ENCODE assay signal across 23 cellular contexts in the genomic region with DNA sequence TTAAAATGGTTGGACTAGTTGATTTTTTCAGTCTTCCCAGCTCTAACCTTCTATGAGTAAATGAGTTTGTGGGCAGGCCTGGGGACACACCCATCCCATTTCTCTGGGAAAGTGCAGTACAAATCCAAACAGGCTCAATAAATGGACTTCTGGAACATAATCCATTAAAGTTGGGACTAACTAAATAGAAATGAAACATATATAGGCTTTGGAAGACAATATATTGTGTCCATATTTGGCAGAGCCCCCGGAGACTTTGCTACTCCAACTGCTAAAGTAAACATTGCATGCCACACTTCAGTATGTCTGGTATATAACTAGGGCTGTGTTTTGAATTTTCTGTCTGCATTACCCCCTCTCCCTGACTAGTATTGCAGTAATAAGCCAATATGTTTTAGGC.
"Had no signal": no experiment of that assay in that cellular context is flagged by ENCODE, and none has a peak within 500 bp of the region (broad histone marks: within the 10 kb centered on the region; RNA-seq: fewer than 3 reads in every experiment).

No MANE protein-coding gene starts in this region.

- H3K27ac Mint-ChIP-seq: activated naive CD8-positive, alpha-beta T cell; activated T-helper 1 cell treated with anti-CD3 and anti-CD28 coated beads, Interleukin-12 subunit alpha, Interleukin-12 subunit beta, Interleukin-2, Interleukin-4 antibody, amounts not matched to agents 30 ng/mL and 10 ng/mL and 1 ng/mL, durations not matched to agents 14 hours and 24 hours and 36 hours; effector memory CD8-positive, alpha-beta T cell; mesothelial cell of epicardium; stimulated activated memory B cell treated with anti-CD40 and anti-IgM and Interleukin-4, amounts not matched to agents 10 μg/mL and 1 μg/mL and 100 μg/mL, for 72 hours; T-helper 1 cell treated with Interleukin-12 subunit alpha and Interleukin-12 subunit beta and Interleukin-4 antibody, amounts not matched to agents 30 μg/mL and 1 μg/mL, for 36 hours had no signal

- H3K36me3 Mint-ChIP-seq: activated naive CD8-positive, alpha-beta T cell; mesothelial cell of epicardium; stimulated activated memory B cell treated with anti-CD40 and anti-IgM and Interleukin-4, amounts not matched to agents 10 μg/mL and 1 μg/mL and 100 μg/mL, for 72 hours had no signal

- H3K9me3 ChIP-seq: lower lobe of right lung, prostate gland, thoracic aorta, upper lobe of right lung had no signal

- H3K27me3 ChIP-seq: cardiac muscle cell, upper lobe of right lung had no signal

- H3K4me1 Mint-ChIP-seq: neural crest cell; stimulated activated memory B cell treated with anti-CD40 and anti-IgM and Interleukin-4, amounts not matched to agents 10 μg/mL and 1 μg/mL and 100 μg/mL, for 72 hours had no signal

- H3K4me3 Mint-ChIP-seq: activated naive CD8-positive, alpha-beta T cell; activated T-helper 1 cell treated with anti-CD3 and anti-CD28 coated beads, Interleukin-12 subunit alpha, Interleukin-12 subunit beta, Interleukin-2, Interleukin-4 antibody, amounts not matched to agents 30 ng/mL and 10 ng/mL and 1 ng/mL, durations not matched to agents 14 hours and 24 hours and 36 hours; effector memory CD8-positive, alpha-beta T cell; mesothelial cell of epicardium; neural crest cell; stimulated activated memory B cell treated with anti-CD40 and anti-IgM and Interleukin-4, amounts not matched to agents 10 μg/mL and 1 μg/mL and 100 μg/mL, for 72 hours; T-helper 1 cell treated with Interleukin-12 subunit alpha and Interleukin-12 subunit beta and Interleukin-4 antibody, amounts not matched to agents 30 μg/mL and 1 μg/mL, for 36 hours had no signal

- H3K4me1 ChIP-seq: lower lobe of right lung, prostate gland, upper lobe of right lung had no signal

- H3K9me3 Mint-ChIP-seq: activated T-helper 1 cell treated with anti-CD3 and anti-CD28 coated beads, Interleukin-12 subunit alpha, Interleukin-12 subunit beta, Interleukin-2, Interleukin-4 antibody, amounts not matched to agents 30 ng/mL and 10 ng/mL and 1 ng/mL, durations not matched to agents 14 hours and 24 hours and 36 hours; effector memory CD8-positive, alpha-beta T cell; neural crest cell; stimulated activated memory B cell treated with anti-CD40 and anti-IgM and Interleukin-4, amounts not matched to agents 10 μg/mL and 1 μg/mL and 100 μg/mL, for 72 hours; T-helper 1 cell treated with Interleukin-12 subunit alpha and Interleukin-12 subunit beta and Interleukin-4 antibody, amounts not matched to agents 30 μg/mL and 1 μg/mL, for 36 hours had no signal

- DNase-seq: activated CD4-positive, alpha-beta T cell treated with anti-CD3 and anti-CD28 coated beads, Interleukin-2, amount 50 U/mL, for 48 hours; activated gamma-delta T cell treated with Interleukin-2 at 50 U/mL for 16 hours; activated T-cell treated with anti-CD3 and anti-CD28 coated beads for 4 hours; amniotic stem cell; effector memory CD8-positive, alpha-beta T cell; foreskin melanocyte; glutamatergic neuron; hypothalamus; islet precursor cell; lower lobe of right lung; right cardiac atrium; stimulated activated CD4-positive, alpha-beta T cell treated with anti-CD3 and anti-CD28 coated beads, Interleukin-4, amount 100 ng/mL, for 24 hours; upper lobe of right lung; WERI-Rb-1 had no signal

- H3K36me3 ChIP-seq: cardiac muscle cell, lower lobe of right lung, prostate gland, thoracic aorta, upper lobe of right lung, WERI-Rb-1 had no signal

- H3K27ac ChIP-seq: cardiac muscle cell, lower lobe of right lung, prostate gland, thoracic aorta, upper lobe of right lung, WERI-Rb-1 had no signal

- H3K4me3 ChIP-seq: cardiac muscle cell, lower lobe of right lung, prostate gland, thoracic aorta, upper lobe of right lung had no signal

- ATAC-seq: effector memory CD8-positive, alpha-beta T cell; lower lobe of right lung; right cardiac atrium; stimulated activated memory B cell treated with anti-CD40 and anti-IgM and Interleukin-4, amounts not matched to agents 10 μg/mL and 1 μg/mL and 100 μg/mL, for 72 hours; upper lobe of right lung had no signal
